13 cellular contexts compared by ENCODE assay signal in genomic region chr1:165949335-165950130, GRCh38.
DNase-seq lines count a peak whose midpoint lies in the region; ATAC-seq and TF ChIP-seq lines count a peak whose summit lies in the region.
"Had no signal": no experiment of that assay in that cellular context is flagged by ENCODE, and none has a peak within 500 bp of the region (broad histone marks: within the 10 kb centered on the region; RNA-seq: fewer than 3 reads in every experiment).

No MANE protein-coding gene starts in this region.

- DNase-seq in ACHN (peak; percentile 30), GM03348 (ENCODE audit: low spot score) (peak; percentile 46), islet precursor cell (peak; percentile 79), superior temporal gyrus (ENCODE audit: extremely low spot score) (no peak), NCI-H82 treated with DMSO at 0.1 percent for 48 hours (lab: John Stamatoyannopoulos, UW; ENCODE audit: unreplicated experiment) (no peak), G401 (ENCODE audit: low spot score) (no peak)
- DNase-seq: activated CD4-positive, alpha-beta T cell treated with anti-CD3 and anti-CD28 coated beads, Interleukin-2, amount 50 U/mL, for 4 hours; activated naive CD4-positive, alpha-beta T cell; midbrain; NCI-H146; stimulated activated CD4-positive, alpha-beta T cell treated with anti-CD3 and anti-CD28 coated beads, Interleukin-4, amount 100 ng/mL, for 1 hour had no signal

- in situ Hi-C loops in ACHN (cut with HindIII; ENCODE audit: low pct_ligation_motif_present, low pct_unique_long_range_greater_than_20kb, low sequenced_read_pairs) (no loop called here), G401 (cut with HindIII; ENCODE audit: low sequenced_read_pairs) (no loop called here)

- ATAC-seq in GM18861 (IDR thresholded peaks at IDR 0.05; ENCODE audit: unreplicated experiment), result no peak

TF ChIP-seq in PFSK-1, 5 proteins besides CTCF, POLR2A, EP300 and RAD21:
- TF ChIP-seq TAF1 (IDR thresholded peaks at IDR 0.05; ENCODE audit: borderline replicate concordance, insufficient read depth, low read length), result no peak
- TF ChIP-seq REST (IDR thresholded peaks at IDR 0.05; ENCODE audit: insufficient read depth in 1 of 2, low read depth in 2 of 2, low read length in 2 of 2), result peak; percentile 89 to 97

Comparison
In these comparisons a context has a peak if more than half of its experiments do, and no peak if none do; other contexts are left out.
1. DNase-seq: peak in ACHN (single experiment), GM03348 (single experiment) and islet precursor cell (single experiment); none in superior temporal gyrus (single experiment), NCI-H82 treated with DMSO at 0.1 percent for 48 hours (single experiment) and G401 (single experiment).